8 cellular contexts compared by ENCODE assay signal in the genomic region with DNA sequence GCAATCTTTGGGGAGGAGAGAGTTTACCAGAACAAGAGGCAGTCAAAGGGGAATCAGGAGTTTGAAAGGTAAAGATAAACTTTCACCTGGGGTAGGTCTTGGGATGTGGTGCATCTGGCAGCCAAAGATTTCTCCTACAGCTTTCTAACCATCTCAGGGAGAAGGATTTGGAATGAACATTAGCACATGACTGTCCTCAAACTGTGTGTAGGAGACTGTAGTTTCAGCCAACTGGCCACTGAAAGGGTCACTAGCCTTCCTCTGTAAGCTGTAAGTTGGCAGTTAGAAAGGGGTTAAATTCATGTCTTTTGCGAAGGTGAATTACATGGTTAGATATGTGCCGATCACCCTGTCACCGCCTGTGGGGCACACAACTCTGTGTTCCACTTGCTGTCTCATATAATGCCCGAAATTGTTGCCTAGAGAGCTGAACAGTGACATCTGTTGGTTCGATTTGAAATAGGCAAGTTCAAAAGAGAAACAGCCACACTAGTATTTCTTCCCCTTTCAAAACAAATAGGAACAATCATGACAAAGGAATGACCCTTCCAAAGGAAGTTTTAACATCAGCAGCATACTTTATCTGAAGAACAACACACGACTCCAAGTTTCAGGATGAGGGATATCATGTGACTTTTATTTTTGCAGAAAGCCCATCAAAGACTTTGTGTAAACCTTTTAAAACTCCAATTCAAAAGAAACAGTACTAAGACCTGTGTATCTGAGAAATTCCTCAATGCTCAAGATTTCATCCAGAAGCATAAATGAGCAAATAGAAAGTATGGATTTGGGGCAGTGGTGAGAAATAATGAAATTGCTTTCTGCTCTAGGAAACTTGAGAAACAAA. TPM values are rescaled to one million over a fixed set of nuclear protein-coding genes. Genes with fewer than 3 reads are reported as not detected.
DNase-seq lines count a peak whose midpoint lies in the region; ATAC-seq and TF ChIP-seq lines count a peak whose summit lies in the region.

No MANE protein-coding gene starts in this region.

- H3K27me3 ChIP-seq in HAP-1 (ENCODE audit: low read depth) (peaks cover 5% of the 10 kb centered on the region), ascending aorta (no peaks in the 10 kb centered on the region), skeletal muscle tissue (ENCODE audit: control insufficient read depth in 3 of 3, insufficient read depth in 3 of 3, low read length in 3 of 3) (no peaks in the 10 kb centered on the region)

- H3K9me3 ChIP-seq in HAP-1 (no peaks in the 10 kb centered on the region), ascending aorta (no peaks in the 10 kb centered on the region), skeletal muscle tissue (ENCODE audit: control insufficient read depth in 3 of 3, low read length in 3 of 3) (no peaks in the 10 kb centered on the region)

- H3K4me1 ChIP-seq in HAP-1 (no peaks in the 10 kb centered on the region), ascending aorta (no peaks in the 10 kb centered on the region), skeletal muscle tissue (ENCODE audit: control insufficient read depth in 3 of 3, insufficient read depth in 3 of 3, low read length in 3 of 3) (peaks cover 0 to 6% (median 0%) of the 10 kb centered on the region in 3 donors)

- intact Hi-C loops in ascending aorta (cut with DNase I): loop anchor here (1.0 to 2.0 kb wide), 2 partner anchors 149 to 366 kb away; no protein-coding TSS in a partner anchor

- H3K36me3 ChIP-seq in HAP-1 (replicated peaks): no peaks in the 10 kb centered on the region
- H3K36me3 ChIP-seq in ascending aorta: no peaks in the 10 kb centered on the region
- no peaks in the 10 kb centered on the region for H3K36me3 ChIP-seq in skeletal muscle tissue (ENCODE audit: control insufficient read depth in 3 of 3, insufficient read depth in 3 of 3, low read length in 3 of 3)

- no peak overlapping the region for H3K4me3 ChIP-seq in HAP-1
- H3K4me3 ChIP-seq in ascending aorta: no peak overlapping the region
- peak overlapping the region in 2 of 3 donors; percentile 29 to 57 for H3K4me3 ChIP-seq in skeletal muscle tissue (ENCODE audit: low read length in 3 of 3)

- in situ Hi-C loops in HAP-1 (cut with MboI; ENCODE audit: low sequenced_read_pairs): loop anchor here (10.0 to 25.0 kb wide), 2 partner anchors 984 to 1632 kb away; no protein-coding TSS in a partner anchor

- peak; percentile 76 to 80 for ATAC-seq in activated CD4-positive, CD25-positive, alpha-beta regulatory T cell treated with anti-CD3 and anti-CD28 coated beads, Interleukin-2, amount 50 U/mL, for 24 hours

- H3K27ac ChIP-seq in ascending aorta (no peak overlapping the region), skeletal muscle tissue (ENCODE audit: low read depth, low read length) (no peak overlapping the region)

- TF ChIP-seq CTCF in LNCAP (IDR thresholded peaks at IDR 0.05) (peak; percentile 69), ascending aorta (IDR thresholded peaks at IDR 0.05) (peak; percentile 12 to 60 (median 44))

- DNase-seq in activated CD4-positive, CD25-positive, alpha-beta regulatory T cell treated with anti-CD3 and anti-CD28 coated beads, Interleukin-2, amount 50 U/mL, for 72 hours: no peak
- DNase-seq in HAP-1 (ENCODE audit: low spot score in 2 of 2): peak; percentile 46 to 57
- peak; percentile 64 for DNase-seq in RPMI7951 (ENCODE audit: low read depth)
- DNase-seq in ascending aorta (ENCODE audit: low spot score in 2 of 2): no peak
- DNase-seq in hippocampal formation (lab: John Stamatoyannopoulos, UW): peak; percentile 9 to 62

- peak overlapping the region in 2 of 3 donors; percentile 14 to 41 for H3K9ac ChIP-seq in skeletal muscle tissue (ENCODE audit: low read depth in 1 of 3, low read length in 3 of 3)

RNA-seq across cellular contexts. Expression of a gene that starts 1.1 kb away (rescaled TPM):
- total RNA-seq in RPMI7951 (2014; rRNA removed; shearing (Covaris generic)): not detected in 2 replicates
- total RNA-seq in ascending aorta: not detected
- not detected for total RNA-seq in skeletal muscle tissue

Comparison
In these comparisons a context has a peak if more than half of its experiments do, and no peak if none do; other contexts are left out.
1. DNase-seq: peak in HAP-1 (2 of 2), RPMI7951 (single experiment) and hippocampal formation (2 of 2); none in activated CD4-positive, CD25-positive, alpha-beta regulatory T cell treated with anti-CD3 and anti-CD28 coated beads, Interleukin-2, amount 50 U/mL, for 72 hours (single experiment) and ascending aorta (0 of 2).
2. H3K4me3 ChIP-seq: peak in skeletal muscle tissue (2 of 3); none in HAP-1 (single experiment) and ascending aorta (0 of 2).